Comparison of ENCODE assay signal across 26 cellular contexts in the genomic region with DNA sequence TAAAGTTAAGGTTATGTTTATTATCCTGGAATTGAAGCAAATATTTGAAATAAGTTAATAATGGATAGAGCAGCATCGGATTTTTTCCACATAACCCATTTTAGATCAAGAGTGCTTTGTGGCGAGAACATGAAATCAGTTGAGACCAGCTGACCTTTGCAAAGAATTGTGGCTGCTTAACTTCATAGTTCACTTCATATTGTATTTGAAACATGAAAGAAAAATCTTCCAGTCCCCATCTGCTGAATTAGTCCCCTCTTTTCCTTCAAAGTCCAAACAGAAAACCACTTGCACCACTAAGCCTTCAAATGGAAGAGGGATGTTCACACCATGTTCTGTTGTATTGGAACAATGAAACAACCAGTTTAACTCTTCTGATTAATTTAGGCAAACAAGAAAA.
DNase-seq lines count a peak whose midpoint lies in the region; ATAC-seq, FAIRE-seq and TF ChIP-seq lines count a peak whose summit lies in the region.
"Had no signal": no experiment of that assay in that cellular context is flagged by ENCODE, and none has a peak within 500 bp of the region (broad histone marks: within the 10 kb centered on the region; RNA-seq: fewer than 3 reads in every experiment).

No MANE protein-coding gene starts in this region.

- H3K27me3 ChIP-seq in mesendoderm (ENCODE audit: insufficient read depth, low read length, poor library complexity), result no peaks in the 10 kb centered on the region
- no peaks in the 10 kb centered on the region for H3K27me3 ChIP-seq in body of pancreas
- H3K27me3 ChIP-seq: BE2C, BLaER1 had no signal

- H3K27ac ChIP-seq in A549 (no peak overlapping the region), mesendoderm (ENCODE audit: low read depth, low read length) (no peak overlapping the region), body of pancreas (no peak overlapping the region)
- H3K27ac ChIP-seq: 22Rv1, BLaER1 had no signal

- peaks cover 3% of the 10 kb centered on the region for H3K36me3 Mint-ChIP-seq in nephron (ENCODE audit: low read depth)
- H3K36me3 Mint-ChIP-seq: CD14-positive monocyte; CD4-positive, alpha-beta memory T cell; CD4-positive, CD25-positive, alpha-beta regulatory T cell; CD8-positive, alpha-beta memory T cell had no signal

- H3K4me1 ChIP-seq in A549 (no peaks in the 10 kb centered on the region), mesendoderm (ENCODE audit: control insufficient read depth, low read depth, low read length) (peaks cover 7% of the 10 kb centered on the region), body of pancreas (no peaks in the 10 kb centered on the region)
- H3K4me1 ChIP-seq: BLaER1 had no signal

- no peak for TF ChIP-seq CTCF in A549 (IDR thresholded peaks at IDR 0.05)
- TF ChIP-seq CTCF in nephron (IDR thresholded peaks at IDR 0.05; ENCODE audit: unreplicated experiment in 3 of 3), result no peak
- TF ChIP-seq CTCF in body of pancreas (IDR thresholded peaks at IDR 0.05), result no peak

- H3K4me3 ChIP-seq in A549 (no peak overlapping the region), mesendoderm (ENCODE audit: low read length) (no peak overlapping the region), body of pancreas (no peak overlapping the region)
- H3K4me3 ChIP-seq: BLaER1, GM12878 had no signal

- no peaks in the 10 kb centered on the region for H3K79me1 ChIP-seq in mesendoderm (ENCODE audit: low read length)

- H3K79me2 ChIP-seq in mesendoderm (ENCODE audit: control insufficient read depth, insufficient read depth, low read length), result no peaks in the 10 kb centered on the region

- H3K36me3 ChIP-seq in mesendoderm (ENCODE audit: control insufficient read depth, insufficient read depth, low read length), result no peaks in the 10 kb centered on the region
- H3K36me3 ChIP-seq in body of pancreas (replicated peaks in 1 of 2; ENCODE audit: insufficient read depth in 1 of 2, low read depth in 2 of 2), result no peaks in the 10 kb centered on the region
- H3K36me3 ChIP-seq: BE2C, BLaER1 had no signal

- H3K9ac ChIP-seq in mesendoderm (ENCODE audit: low read length), result no peak overlapping the region
- H3K9ac ChIP-seq: BLaER1 had no signal

- CTCF ChIA-PET in A549 (lab: Yijun Ruan, JAX), result interaction anchor here (0.7 kb wide), 1 partner anchor 342 kb away, joined by 3 read pairs; no protein-coding TSS in a partner anchor

- H3K4me1 Mint-ChIP-seq in nephron, result peaks cover 65% of the 10 kb centered on the region
- H3K4me1 Mint-ChIP-seq: CD4-positive, alpha-beta memory T cell; CD4-positive, CD25-positive, alpha-beta regulatory T cell; CD8-positive, alpha-beta memory T cell had no signal

- no peaks in the 10 kb centered on the region for H3K9me3 Mint-ChIP-seq in nephron

- no peak overlapping the region for H3K4me3 Mint-ChIP-seq in nephron
- H3K4me3 Mint-ChIP-seq: CD14-positive monocyte; CD4-positive, alpha-beta memory T cell; CD4-positive, CD25-positive, alpha-beta regulatory T cell; CD8-positive, alpha-beta memory T cell had no signal

- ATAC-seq in A549 (no peak), HG03432 (IDR thresholded peaks at IDR 0.05; ENCODE audit: unreplicated experiment) (no peak), left cardiac atrium (no peak), body of pancreas (no peak)
- ATAC-seq: GM12878 had no signal

- no peak overlapping the region for H4K8ac ChIP-seq in mesendoderm (ENCODE audit: low read depth, low read length)

- intact Hi-C loops in left cardiac atrium (cut with DNase I), result no loop called here
- intact Hi-C loops in body of pancreas (cut with DNase I), result no loop called here

- H2BK15ac ChIP-seq in mesendoderm (replicated peaks; ENCODE audit: low read depth), result peak overlapping the region; percentile 45

- no peaks in the 10 kb centered on the region for H3K27me3 Mint-ChIP-seq in nephron (ENCODE audit: low read depth)
- H3K27me3 Mint-ChIP-seq: CD4-positive, alpha-beta memory T cell; CD4-positive, CD25-positive, alpha-beta regulatory T cell had no signal

- 45% methylated on average over 2 of the region's 2 CpGs for WGBS in A549 (ENCODE audit: missing lambda C conversion rate)
- no CpG with 5 or more reads among the region's 2 CpGs for WGBS in mesendoderm (ENCODE audit: extremely low coverage, insufficient coverage, low lambda C conversion rate)
- 59 to 61% methylated on average over 2 of the region's 2 CpGs for WGBS in body of pancreas, 2 donors

- no peak overlapping the region for H4K5ac ChIP-seq in mesendoderm (ENCODE audit: low read length)

- H2AK5ac ChIP-seq in mesendoderm (ENCODE audit: low read length), result no peak overlapping the region

- no peak overlapping the region for H3K4me2 ChIP-seq in A549
- H3K4me2 ChIP-seq in mesendoderm (ENCODE audit: low read length), result no peak overlapping the region
- H3K4me2 ChIP-seq: BLaER1 had no signal

- TF ChIP-seq RAD21 in A549 (conservative IDR thresholded peaks at IDR 0.05 in 1 of 2, IDR thresholded peaks at IDR 0.05 in 1 of 2), result no peak

- peak; percentile 51 for FAIRE-seq in A549 (lab: Jason Lieb, UNC)
- FAIRE-seq: GM12878, GM12892, GM18507 had no signal

- POLR2A ChIA-PET in A549 (lab: Yijun Ruan, JAX), result no interaction called here

- H3K18ac ChIP-seq in mesendoderm (ENCODE audit: low read length), result no peak overlapping the region

- no peak overlapping the region for H2BK5ac ChIP-seq in mesendoderm (ENCODE audit: low read length)

- H3K9me3 ChIP-seq in A549, result no peaks in the 10 kb centered on the region
- H3K9me3 ChIP-seq in body of pancreas, result no peaks in the 10 kb centered on the region
- H3K9me3 ChIP-seq: BE2C, BLaER1 had no signal

- H2BK120ac ChIP-seq in mesendoderm (ENCODE audit: low read depth, low read length), result no peak overlapping the region

- TF ChIP-seq EP300 in A549 (IDR thresholded peaks at IDR 0.05), result no peak

- no peak overlapping the region for H3K23ac ChIP-seq in mesendoderm (ENCODE audit: low read length)

- peak overlapping the region in 2 of 3 experiments; percentile 54 to 78 for H3K27ac Mint-ChIP-seq in nephron
- H3K27ac Mint-ChIP-seq: CD14-positive monocyte; CD4-positive, alpha-beta memory T cell; CD4-positive, CD25-positive, alpha-beta regulatory T cell; CD8-positive, alpha-beta memory T cell had no signal

- H3K4ac ChIP-seq in mesendoderm (ENCODE audit: low read depth, low read length), result no peak overlapping the region

- H3K56ac ChIP-seq in mesendoderm (ENCODE audit: low read length), result no peak overlapping the region

- TF ChIP-seq POLR2A in A549 (IDR thresholded peaks at IDR 0.05; ENCODE audit: low read length), result no peak
- no peak for TF ChIP-seq POLR2A in body of pancreas (IDR thresholded peaks at IDR 0.05)

- DNase-seq in A549 (ENCODE audit: low read depth in 1 of 2, low spot score in 1 of 2) (no peak), mesendoderm (no peak), left cardiac atrium (no peak), body of pancreas (no peak)
- DNase-seq: ACHN; BE2C; C1 segment of cervical spinal cord; CD4-positive, alpha-beta memory T cell; CD4-positive, CD25-positive, alpha-beta regulatory T cell; CD8-positive, alpha-beta memory T cell; COR-L47; DMS 273 treated with DMSO at 0.1 percent for 48 hours; DMS153; DMS53; DMS79; DND-41; EL; GDM1 had no signal

TF ChIP-seq in A549, 52 proteins besides CTCF, POLR2A, EP300 and RAD21 (continues in another document):
- TF ChIP-seq CHD2 (IDR thresholded peaks at IDR 0.05; ENCODE audit: low read length, partially characterized antibody), result no peak
- TF ChIP-seq ZSCAN20 (CRISPR knock-in tag; IDR thresholded peaks at IDR 0.05), result no peak
- no peak for TF ChIP-seq GATA3 (IDR thresholded peaks at IDR 0.05; ENCODE audit: borderline replicate concordance)
- TF ChIP-seq FOXS1 (CRISPR knock-in tag; IDR thresholded peaks at IDR 0.05), result no peak
- TF ChIP-seq FOSB (CRISPR knock-in tag; IDR thresholded peaks at IDR 0.05), result no peak
- no peak for TF ChIP-seq EHMT2 (IDR thresholded peaks at IDR 0.05; ENCODE audit: low read depth)
- TF ChIP-seq CBX8 (IDR thresholded peaks at IDR 0.05), result no peak
- no peak for TF ChIP-seq TP53 (CRISPR knock-in tag; IDR thresholded peaks at IDR 0.05)
- TF ChIP-seq CEBPB (IDR thresholded peaks at IDR 0.05), result no peak
- TF ChIP-seq NFE2L2 (conservative IDR thresholded peaks at IDR 0.05; ENCODE audit: low read length), result no peak
- TF ChIP-seq RFX5 (IDR thresholded peaks at IDR 0.05), result no peak
- TF ChIP-seq, protein P1, sequence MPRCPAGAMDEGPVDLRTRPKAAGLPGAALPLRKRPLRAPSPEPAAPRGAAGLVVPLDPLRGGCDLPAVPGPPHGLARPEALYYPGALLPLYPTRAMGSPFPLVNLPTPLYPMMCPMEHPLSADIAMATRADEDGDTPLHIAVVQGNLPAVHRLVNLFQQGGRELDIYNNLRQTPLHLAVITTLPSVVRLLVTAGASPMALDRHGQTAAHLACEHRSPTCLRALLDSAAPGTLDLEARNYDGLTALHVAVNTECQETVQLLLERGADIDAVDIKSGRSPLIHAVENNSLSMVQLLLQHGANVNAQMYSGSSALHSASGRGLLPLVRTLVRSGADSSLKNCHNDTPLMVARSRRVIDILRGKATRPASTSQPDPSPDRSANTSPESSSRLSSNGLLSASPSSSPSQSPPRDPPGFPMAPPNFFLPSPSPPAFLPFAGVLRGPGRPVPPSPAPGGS (IDR thresholded peaks at IDR 0.05), result no peak
- TF ChIP-seq, protein P2, sequence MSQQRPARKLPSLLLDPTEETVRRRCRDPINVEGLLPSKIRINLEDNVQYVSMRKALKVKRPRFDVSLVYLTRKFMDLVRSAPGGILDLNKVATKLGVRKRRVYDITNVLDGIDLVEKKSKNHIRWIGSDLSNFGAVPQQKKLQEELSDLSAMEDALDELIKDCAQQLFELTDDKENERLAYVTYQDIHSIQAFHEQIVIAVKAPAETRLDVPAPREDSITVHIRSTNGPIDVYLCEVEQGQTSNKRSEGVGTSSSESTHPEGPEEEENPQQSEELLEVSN (IDR thresholded peaks at IDR 0.05; ENCODE audit: borderline replicate concordance, low read depth), result no peak
- no peak for TF ChIP-seq MAZ (IDR thresholded peaks at IDR 0.05; ENCODE audit: borderline replicate concordance, low read depth, low read length)
- no peak for TF ChIP-seq HOXA7 (CRISPR knock-in tag; IDR thresholded peaks at IDR 0.05)
- TF ChIP-seq NPAS2 (CRISPR knock-in tag; IDR thresholded peaks at IDR 0.05; ENCODE audit: borderline replicate concordance), result no peak
- no peak for TF ChIP-seq CBX2 (IDR thresholded peaks at IDR 0.05; ENCODE audit: borderline replicate concordance, low read depth)
- TF ChIP-seq TFCP2L1 (CRISPR knock-in tag; IDR thresholded peaks at IDR 0.05), result no peak
